Comparison of ENCODE assay signal across 8 cellular contexts in the genomic region with DNA sequence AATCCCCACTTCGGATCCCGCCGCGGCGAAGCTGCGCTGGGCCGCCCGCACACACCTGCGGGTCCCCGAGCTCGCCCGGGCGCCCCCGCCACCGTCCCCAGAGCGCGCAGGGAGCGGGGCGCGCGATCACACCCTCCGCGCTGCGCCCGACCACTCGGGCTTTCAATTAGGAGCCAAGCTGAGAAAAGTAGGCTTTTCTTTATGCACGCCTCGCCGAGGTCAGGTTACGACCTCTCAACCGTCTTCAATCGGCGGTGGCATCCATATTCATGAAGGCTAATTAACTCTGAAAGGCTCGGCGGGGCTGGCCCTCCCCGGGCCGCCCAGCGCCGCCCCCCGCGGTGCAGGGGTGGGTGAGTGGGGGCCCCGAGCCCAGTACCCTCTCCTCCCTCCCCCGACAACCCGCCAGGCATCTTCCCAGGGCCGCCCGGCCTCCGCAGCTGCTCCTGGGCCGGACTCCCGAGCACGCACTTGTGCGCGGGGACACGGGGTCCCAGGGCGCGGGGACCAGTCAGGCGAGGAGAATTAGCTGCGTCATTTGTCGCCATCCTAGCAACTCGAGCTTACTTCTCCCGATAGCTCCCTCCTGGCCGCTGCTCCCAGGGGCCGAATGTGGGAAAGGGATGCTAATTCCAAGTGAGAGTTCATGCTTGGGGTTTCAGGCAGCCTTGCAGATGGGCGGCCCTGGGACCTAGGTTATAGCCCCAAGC.
DNase-seq lines count a peak whose midpoint lies in the region; ATAC-seq and TF ChIP-seq lines count a peak whose summit lies in the region.

No MANE protein-coding gene starts in this region.

- ATAC-seq in GM18867 (IDR thresholded peaks at IDR 0.05; ENCODE audit: unreplicated experiment) (no peak), HG02763 (IDR thresholded peaks at IDR 0.05; ENCODE audit: unreplicated experiment) (no peak)

- peaks cover 3% of the 10 kb centered on the region for H3K27me3 Mint-ChIP-seq in stimulated activated naive CD8-positive, alpha-beta T cell treated with anti-CD3 and anti-CD28 coated beads, Interleukin-15, Interleukin-2, amounts not matched to agents 100 ng/mL and 50 ng/mL, for 24 hours

- WGBS in mesodermal cell (ENCODE audit: insufficient coverage in 2 of 2), 2 experiments: 1 to 2% methylated on average over 37 to 54 of the region's 63 CpGs

- peak overlapping the region; percentile 82 for H3K4me3 Mint-ChIP-seq in stimulated activated naive CD8-positive, alpha-beta T cell treated with anti-CD3 and anti-CD28 coated beads, Interleukin-15, Interleukin-2, amounts not matched to agents 100 ng/mL and 50 ng/mL, for 24 hours

- DNase-seq in GM10266 (ENCODE audit: extremely low spot score): peak; percentile 74
- peak; percentile 51 for DNase-seq in NCI-H1105 (lab: John Stamatoyannopoulos, UW)
- peak; percentile 80 for DNase-seq in activated CD8-positive, alpha-beta memory T cell treated with anti-CD3 and anti-CD28 coated beads for 24 hours
- peak; percentile 7 to 16 for DNase-seq in erythroblast (lab: John Stamatoyannopoulos, UW)

- H3K4me1 ChIP-seq in mesodermal cell (ENCODE audit: control insufficient read depth, insufficient read depth, low read length, poor library complexity, severe bottlenecking): peaks cover 27% of the 10 kb centered on the region

- peak overlapping the region; percentile 49 for H3K27ac ChIP-seq in mesodermal cell (ENCODE audit: low read depth, low read length, severe bottlenecking)

- H3K4me3 ChIP-seq in mesodermal cell (ENCODE audit: extremely low read depth, insufficient read depth, low read length, poor library complexity, severe bottlenecking): peak overlapping the region; percentile 55

- no peaks in the 10 kb centered on the region for H3K9me3 ChIP-seq in mesodermal cell (ENCODE audit: control insufficient read depth, low read length)

- H3K9me3 Mint-ChIP-seq in stimulated activated naive CD8-positive, alpha-beta T cell treated with anti-CD3 and anti-CD28 coated beads, Interleukin-15, Interleukin-2, amounts not matched to agents 100 ng/mL and 50 ng/mL, for 24 hours: no peaks in the 10 kb centered on the region

- no peaks in the 10 kb centered on the region for H3K36me3 ChIP-seq in mesodermal cell (ENCODE audit: control insufficient read depth, insufficient read depth, low read length)

- TF ChIP-seq CTCF in GM10266 (IDR thresholded peaks at IDR 0.05; ENCODE audit: control insufficient read depth, insufficient read depth, low read depth, missing control alignments): no peak

- peak overlapping the region; percentile 67 for H3K27ac Mint-ChIP-seq in stimulated activated naive CD8-positive, alpha-beta T cell treated with anti-CD3 and anti-CD28 coated beads, Interleukin-15, Interleukin-2, amounts not matched to agents 100 ng/mL and 50 ng/mL, for 24 hours

- peaks cover 17% of the 10 kb centered on the region for H3K4me1 Mint-ChIP-seq in stimulated activated naive CD8-positive, alpha-beta T cell treated with anti-CD3 and anti-CD28 coated beads, Interleukin-15, Interleukin-2, amounts not matched to agents 100 ng/mL and 50 ng/mL, for 24 hours (ENCODE audit: low read depth)

- H3K36me3 Mint-ChIP-seq in stimulated activated naive CD8-positive, alpha-beta T cell treated with anti-CD3 and anti-CD28 coated beads, Interleukin-15, Interleukin-2, amounts not matched to agents 100 ng/mL and 50 ng/mL, for 24 hours (ENCODE audit: low read depth): no peaks in the 10 kb centered on the region

- no peak for TF ChIP-seq POLR2A in erythroblast (IDR thresholded peaks at IDR 0.05; ENCODE audit: low read length)

Comparison
In these comparisons a context has a peak if more than half of its experiments do, and no peak if none do; other contexts are left out.
1. DNase-seq: peak in every context shown above with its lines; median percentile 80 in activated CD8-positive, alpha-beta memory T cell treated with anti-CD3 and anti-CD28 coated beads for 24 hours; 74 in GM10266; 51 in NCI-H1105; 12 in erythroblast.